ENCODE assay signal across 8 cellular contexts in the genomic region with DNA sequence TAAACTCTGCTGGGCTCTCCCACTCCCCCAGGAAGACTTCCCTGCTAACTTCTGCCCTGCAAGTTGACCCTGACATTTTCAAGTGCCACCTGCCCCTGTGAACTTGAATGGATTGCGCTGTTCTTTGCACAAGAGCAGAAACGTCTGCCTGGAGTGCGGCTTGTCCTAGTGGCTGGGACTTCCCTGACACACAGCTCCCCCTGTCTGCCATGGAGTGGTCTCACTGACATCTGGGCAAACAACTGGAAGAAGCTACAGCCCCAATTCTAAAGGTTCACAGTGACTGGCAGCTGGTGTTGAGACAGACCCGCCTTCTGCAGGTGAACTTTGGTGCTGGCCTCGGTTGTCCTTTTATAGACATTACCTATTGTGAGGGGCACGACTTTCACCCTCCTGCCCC.
A peak's percentile ranks its signal among the peaks of the same experiment; 100 is the strongest.
DNase-seq lines count a peak whose midpoint lies in the region; TF ChIP-seq lines count a peak whose summit lies in the region.
"Not testable (repeated sequence)": the region's sequence is repeated elsewhere in the genome, so short reads cannot be mapped to it uniquely, and the experiment has no call there.

No MANE protein-coding gene starts in this region.

- TF ChIP-seq RAD21 in neural cell (conservative IDR thresholded peaks at IDR 0.05) = not testable (repeated sequence)

- not testable (repeated sequence) for H3F3A ChIP-seq in OCI-LY1 (ENCODE audit: insufficient read depth, low read length); neural cell (ENCODE audit: insufficient read depth, low read length, poor library complexity, severe bottlenecking)

- not testable (repeated sequence) for H4K20me1 ChIP-seq in OCI-LY1 (ENCODE audit: insufficient read depth, low read length); hepatocyte (ENCODE audit: insufficient read depth, poor library complexity, severe bottlenecking); neural cell (ENCODE audit: insufficient read depth)

- H3K9me3 Mint-ChIP-seq in Calu3 (ENCODE audit: low read depth, unreplicated experiment); activated CD4-positive, alpha-beta memory T cell treated with anti-CD3 and anti-CD28 coated beads for 36 hours: not testable (repeated sequence)

- CTCF ChIA-PET in Calu3 (lab: Charles Lee) = interaction anchor here (1.5 kb wide), 1 partner anchor 404 kb away, joined by 3 read pairs; no protein-coding TSS in a partner anchor
- CTCF ChIA-PET in activated CD4-positive, alpha-beta memory T cell treated with anti-CD3 and anti-CD28 coated beads for 36 hours (lab: Charles Lee) = interaction anchor here (0.6 to 2.5 kb wide), 6 partner anchors 94 to 240 kb away, joined by 3 to 9 read pairs (median 4); no protein-coding TSS in a partner anchor

- not testable (repeated sequence) for TF ChIP-seq EP300 in neural cell (conservative IDR thresholded peaks at IDR 0.05; ENCODE audit: poor library complexity, severe bottlenecking)

- H3K79me2 ChIP-seq in OCI-LY1 (ENCODE audit: insufficient read depth, low read length); hepatocyte; neural cell (replicated peaks; ENCODE audit: insufficient read depth, low read length): not testable (repeated sequence)

- POLR2A ChIA-PET in activated CD4-positive, alpha-beta memory T cell treated with anti-CD3 and anti-CD28 coated beads for 36 hours (lab: Charles Lee) = interaction anchor here (0.9 kb wide), 1 partner anchor 19 kb away, joined by 3 read pairs; no protein-coding TSS in a partner anchor

- not testable (repeated sequence) for H3K27ac ChIP-seq in OCI-LY1 (ENCODE audit: low read depth, low read length, poor library complexity, severe bottlenecking); hepatocyte; neural cell (ENCODE audit: low read length); substantia nigra (ENCODE audit: low read depth, low read length, poor library complexity, severe bottlenecking)

- 37% methylated on average over 6 of the region's 6 CpGs for WGBS in hepatocyte (ENCODE audit: low lambda C conversion rate, missing lambda C conversion rate)

- not testable (repeated sequence) for H3K4me3 ChIP-seq in OCI-LY1 (ENCODE audit: low read depth, low read length, poor library complexity, severe bottlenecking); choroid plexus epithelial cell (ENCODE audit: low read depth, low read length); hepatocyte; neural cell (ENCODE audit: low read length)

- not testable (repeated sequence) for H3K36me3 ChIP-seq in OCI-LY1 (ENCODE audit: insufficient read depth, low read length); hepatocyte (replicated peaks; ENCODE audit: insufficient read depth, low read depth); neural cell (ENCODE audit: insufficient read depth, low read length)

- not testable (repeated sequence) for TF ChIP-seq CTCF in Calu3 (IDR thresholded peaks at IDR 0.05; ENCODE audit: unreplicated experiment)
- TF ChIP-seq CTCF in OCI-LY1 (IDR thresholded peaks at IDR 0.05; ENCODE audit: low read length) = peak; percentile 43
- TF ChIP-seq CTCF in choroid plexus epithelial cell (conservative IDR thresholded peaks at IDR 0.05; ENCODE audit: low read depth, low read length) = peak; percentile 74
- peak; percentile 61 for TF ChIP-seq CTCF in hepatocyte (IDR thresholded peaks at IDR 0.05; ENCODE audit: poor library complexity)
- TF ChIP-seq CTCF in neural cell (IDR thresholded peaks at IDR 0.05; ENCODE audit: poor library complexity, severe bottlenecking) = peak; percentile 11

- H3K4me2 ChIP-seq in OCI-LY1 (ENCODE audit: low read length); hepatocyte; neural cell (ENCODE audit: low read length): not testable (repeated sequence)

- H3K9me2 ChIP-seq in OCI-LY1 (ENCODE audit: low read depth, low read length); hepatocyte (replicated peaks; ENCODE audit: insufficient read depth); neural cell (ENCODE audit: insufficient read depth, low read length): not testable (repeated sequence)

- DNase-seq in Calu3 (peak; percentile 22), HT-29 (ENCODE audit: low spot score) (peak; percentile 39), choroid plexus epithelial cell (ENCODE audit: low read depth) (peak; percentile 77), hepatocyte (ENCODE audit: low spot score) (peak; percentile 75), substantia nigra (lab: John Stamatoyannopoulos, UW) (peak in 43 of 49 donors; percentile 1 to 75 (median 34))
- DNase-seq in activated CD4-positive, alpha-beta memory T cell treated with anti-CD3 and anti-CD28 coated beads for 36 hours = peak; percentile 42

- H3K27me3 ChIP-seq in OCI-LY1 (ENCODE audit: insufficient read depth, low read length); hepatocyte; neural cell (ENCODE audit: insufficient read depth, low read depth, low read length): not testable (repeated sequence)

- H3K9me3 ChIP-seq in OCI-LY1 (ENCODE audit: low read length); hepatocyte (ENCODE audit: low read depth); neural cell (ENCODE audit: low read length): not testable (repeated sequence)

- not testable (repeated sequence) for H3K4me3 Mint-ChIP-seq in Calu3 (ENCODE audit: low read depth, unreplicated experiment); activated CD4-positive, alpha-beta memory T cell treated with anti-CD3 and anti-CD28 coated beads for 36 hours

- not testable (repeated sequence) for BruUV-seq in Calu3 (replicated peaks; lab: Mats Ljungman, UMichigan)

- intact Hi-C loops in Calu3 (cut with micrococcal nuclease; ENCODE audit: unreplicated experiment); activated CD4-positive, alpha-beta memory T cell treated with anti-CD3 and anti-CD28 coated beads for 36 hours (cut with micrococcal nuclease): not testable (repeated sequence)

- not testable (repeated sequence) for H2AFZ ChIP-seq in OCI-LY1 (ENCODE audit: low read length); hepatocyte; neural cell (ENCODE audit: low read depth, low read length)

- H3K9ac ChIP-seq in OCI-LY1 (ENCODE audit: low read length); neural cell (ENCODE audit: low read length): not testable (repeated sequence)

- H3K4me1 ChIP-seq in OCI-LY1 (ENCODE audit: insufficient read depth, low read length, severe bottlenecking); hepatocyte (ENCODE audit: insufficient read depth): not testable (repeated sequence)

- H3K27ac Mint-ChIP-seq in Calu3 (ENCODE audit: unreplicated experiment); activated CD4-positive, alpha-beta memory T cell treated with anti-CD3 and anti-CD28 coated beads for 36 hours: not testable (repeated sequence)

- not testable (repeated sequence) for H3K4me1 Mint-ChIP-seq in Calu3 (ENCODE audit: low read depth, unreplicated experiment)
- H3K4me1 Mint-ChIP-seq in activated CD4-positive, alpha-beta memory T cell treated with anti-CD3 and anti-CD28 coated beads for 36 hours (ENCODE audit: low read depth) = peaks cover 27% of the 10 kb centered on the region

- H3K36me3 Mint-ChIP-seq in Calu3 (ENCODE audit: insufficient read depth, unreplicated experiment); activated CD4-positive, alpha-beta memory T cell treated with anti-CD3 and anti-CD28 coated beads for 36 hours: not testable (repeated sequence)

- not testable (repeated sequence) for H3K27me3 Mint-ChIP-seq in Calu3 (ENCODE audit: unreplicated experiment); activated CD4-positive, alpha-beta memory T cell treated with anti-CD3 and anti-CD28 coated beads for 36 hours

Comparison
In these comparisons a context has a peak if more than half of its experiments do, and no peak if none do; other contexts are left out.
1. DNase-seq: peak in every context shown above with its lines; median percentile 77 in choroid plexus epithelial cell; 75 in hepatocyte; 42 in activated CD4-positive, alpha-beta memory T cell treated with anti-CD3 and anti-CD28 coated beads for 36 hours; 39 in HT-29; 34 in substantia nigra; 22 in Calu3.